Comparison of ENCODE assay signal across 28 cellular contexts in the genomic region with DNA sequence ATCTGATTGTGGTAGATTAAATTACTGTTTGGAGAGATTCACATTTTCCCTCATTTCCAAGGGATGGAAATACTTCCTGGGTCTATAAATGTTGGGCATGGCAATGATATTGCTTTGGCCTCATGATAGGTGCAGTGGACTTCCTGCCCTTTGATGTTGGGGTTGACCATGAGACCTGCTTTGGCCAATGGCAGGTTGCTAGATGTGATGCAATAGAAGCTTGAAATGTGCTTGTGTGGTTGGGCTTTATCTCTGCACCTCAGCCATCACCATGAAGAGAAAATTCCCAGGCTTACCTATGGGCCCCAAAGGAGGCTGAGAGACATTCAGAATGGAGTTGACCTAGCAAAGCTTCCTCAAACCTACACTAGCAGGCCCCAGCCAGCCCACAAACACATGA.
DNase-seq lines count a peak whose midpoint lies in the region; ATAC-seq, FAIRE-seq and TF ChIP-seq lines count a peak whose summit lies in the region.
"Had no signal": no experiment of that assay in that cellular context is flagged by ENCODE, and none has a peak within 500 bp of the region (broad histone marks: within the 10 kb centered on the region; RNA-seq: fewer than 3 reads in every experiment).

No MANE protein-coding gene starts in this region.

- H3K36me3 ChIP-seq in H1 (ENCODE audit: control insufficient read depth in 2 of 4, insufficient read depth in 4 of 4, low read length in 3 of 4) (no peaks in the 10 kb centered on the region), HepG2 (replicated peaks in 1 of 2; ENCODE audit: control insufficient read depth in 1 of 2, insufficient read depth in 2 of 2, low read length in 2 of 2) (peaks cover 0 to 7% of the 10 kb centered on the region in 2 experiments; a peak in 2 of 5 replicates), left lung (no peaks in the 10 kb centered on the region)
- H3K36me3 ChIP-seq: BE2C, BLaER1 had no signal

- no peak overlapping the region for H4K8ac ChIP-seq in H1 (ENCODE audit: extremely low read depth, insufficient read depth, low read length)

- ATAC-seq in HepG2 (no peak), left lung (no peak)
- no peak for ATAC-seq in activated naive CD4-positive, alpha-beta T cell treated with anti-CD3 and anti-CD28 coated beads, Interleukin-2, amount 50 U/mL, for 72 hours
- ATAC-seq: GM12878 had no signal

- H3K4me2 ChIP-seq in H1 (ENCODE audit: insufficient read depth in 1 of 2, low read depth in 2 of 2, low read length in 2 of 2) (no peak overlapping the region), HepG2 (ENCODE audit: low read depth, low read length) (no peak overlapping the region)
- H3K4me2 ChIP-seq: BLaER1 had no signal

- no peak overlapping the region for H3K56ac ChIP-seq in H1 (replicated peaks; ENCODE audit: insufficient read length, low read depth, low read length)

- H3K9me3 Mint-ChIP-seq in activated naive CD4-positive, alpha-beta T cell treated with anti-CD3 and anti-CD28 coated beads, Interleukin-2, amount 50 U/mL, for 72 hours: peaks cover 2 to 12% of the 10 kb centered on the region in 2 donors

- no peak overlapping the region for H3K27ac Mint-ChIP-seq in activated naive CD4-positive, alpha-beta T cell treated with anti-CD3 and anti-CD28 coated beads, Interleukin-2, amount 50 U/mL, for 72 hours
- H3K27ac Mint-ChIP-seq: CD14-positive monocyte; CD4-positive, alpha-beta memory T cell; CD4-positive, CD25-positive, alpha-beta regulatory T cell; CD8-positive, alpha-beta memory T cell had no signal

- POLR2A ChIA-PET in H1 (lab: Charles Lee; ENCODE audit: partially characterized antibody) (no interaction called here), HepG2 (lab: Yijun Ruan, JAX) (no interaction called here)

- in situ Hi-C loops in HepG2 (cut with HindIII; ENCODE audit: extremely low pct_ligation_motif_present, low pct_unique_long_range_greater_than_20kb): no loop called here

- no peak overlapping the region for H2BK5ac ChIP-seq in H1 (ENCODE audit: low read depth, low read length)

- no peaks in the 10 kb centered on the region for H3K4me1 ChIP-seq in H1 (replicated peaks in 1 of 4; ENCODE audit: control insufficient read depth in 3 of 4, insufficient read depth in 4 of 4, low read length in 3 of 4)
- H3K4me1 ChIP-seq in HepG2 (ENCODE audit: insufficient read depth, low read length): peaks cover 29% of the 10 kb centered on the region
- H3K4me1 ChIP-seq in left lung: no peaks in the 10 kb centered on the region
- H3K4me1 ChIP-seq: BE2C, BLaER1 had no signal

- no peak overlapping the region for H4K91ac ChIP-seq in H1 (replicated peaks; ENCODE audit: insufficient read length, low read length)

- TF ChIP-seq CTCF in VCaP (conservative IDR thresholded peaks at IDR 0.05) (no peak), H1 (IDR thresholded peaks at IDR 0.05; ENCODE audit: control extremely low read depth in 1 of 3, insufficient read depth in 1 of 3, low read depth in 1 of 3, low read length in 3 of 3) (no peak), HepG2 (CRISPR knock-in tag; IDR thresholded peaks at IDR 0.05) (no peak), left lung (IDR thresholded peaks at IDR 0.05) (no peak)

- no peak for DNase-seq in H1 (ENCODE audit: low read depth in 1 of 2, low spot score in 2 of 2)
- DNase-seq in HepG2 (ENCODE audit: low spot score): no peak
- DNase-seq in HuH-7 (ENCODE audit: low spot score): no peak
- DNase-seq in left lung: no peak
- no peak for DNase-seq in NCI-H226
- no peak for DNase-seq in activated naive CD4-positive, alpha-beta T cell treated with anti-CD3 and anti-CD28 coated beads, Interleukin-2, amount 50 U/mL, for 72 hours (ENCODE audit: low spot score in 2 of 2)
- DNase-seq: 8988T; ACHN; BE2C; C1 segment of cervical spinal cord; CD4-positive, alpha-beta memory T cell; CD4-positive, CD25-positive, alpha-beta regulatory T cell; CD8-positive, alpha-beta memory T cell; COR-L47; DMS 273 treated with DMSO at 0.1 percent for 48 hours; DMS153; DMS53; DMS79; DND-41; EL; GDM1 had no signal

- H2BK20ac ChIP-seq in H1 (ENCODE audit: low read length): no peak overlapping the region

- no peak for TF ChIP-seq POLR2A in H1 (IDR thresholded peaks at IDR 0.05; ENCODE audit: control extremely low read depth in 1 of 2, low read depth in 2 of 2, low read length in 2 of 2)
- TF ChIP-seq POLR2A in HepG2 (IDR thresholded peaks at IDR 0.05; ENCODE audit: insufficient read depth in 1 of 2, low read depth in 2 of 2, low read length in 2 of 2): no peak

- no peak overlapping the region for H3K4me3 ChIP-seq in H1 (ENCODE audit: extremely low read depth in 1 of 4, insufficient read depth in 2 of 4, low read depth in 3 of 4, low read length in 4 of 4)
- no peak overlapping the region for H3K4me3 ChIP-seq in HepG2 (replicated peaks in 1 of 3; ENCODE audit: insufficient read depth in 1 of 3, low read depth in 2 of 3, low read length in 3 of 3)
- H3K4me3 ChIP-seq in left lung: no peak overlapping the region
- H3K4me3 ChIP-seq: BLaER1, GM12878 had no signal

- no peak overlapping the region for H2AK5ac ChIP-seq in H1 (ENCODE audit: low read depth, low read length)

- H3K27ac ChIP-seq in VCaP (peak overlapping the region; percentile 63), H1 (ENCODE audit: low read depth, low read length) (no peak overlapping the region), HepG2 (ENCODE audit: extremely low read length, insufficient read depth, low read length) (no peak overlapping the region), left lung (no peak overlapping the region)
- H3K27ac ChIP-seq: BLaER1 had no signal

- no peak overlapping the region for H2BK120ac ChIP-seq in H1 (replicated peaks; ENCODE audit: low read depth, low read length)

- intact Hi-C loops in HepG2 (cut with micrococcal nuclease; ENCODE audit: unreplicated experiment): no loop called here
- intact Hi-C loops in left lung (cut with DNase I): no loop called here

- BruUV-seq in HepG2 (replicated peaks; lab: Mats Ljungman, UMichigan): no TSS peak

- TF ChIP-seq EP300 in H1 (IDR thresholded peaks at IDR 0.05; ENCODE audit: borderline replicate concordance in 1 of 2, low read depth in 2 of 2, low read length in 2 of 2) (no peak), HepG2 (IDR thresholded peaks at IDR 0.05; ENCODE audit: low read depth in 2 of 2, low read length in 2 of 2) (no peak), HepG2 (CRISPR knock-in tag; IDR thresholded peaks at IDR 0.05; ENCODE audit: borderline replicate concordance) (no peak)

- H3K27me3 ChIP-seq in H1 (replicated peaks in 1 of 4; ENCODE audit: control insufficient read depth in 3 of 4, extremely low read depth in 1 of 4, insufficient read depth in 3 of 4, low read length in 3 of 4) (no peaks in the 10 kb centered on the region), HepG2 (ENCODE audit: control insufficient read depth in 1 of 2, insufficient read depth in 2 of 2, low read length in 2 of 2) (no peaks in the 10 kb centered on the region), left lung (no peaks in the 10 kb centered on the region)
- H3K27me3 ChIP-seq: BE2C, BLaER1 had no signal

- H2AFZ ChIP-seq in H1 (ENCODE audit: low read length) (no peak overlapping the region), HepG2 (ENCODE audit: low read length) (no peak overlapping the region)

- no peak overlapping the region for H2BK15ac ChIP-seq in H1 (ENCODE audit: low read length)

- no peaks in the 10 kb centered on the region for H3K23me2 ChIP-seq in H1 (ENCODE audit: low read depth, low read length)

- FAIRE-seq in H1 (lab: Jason Lieb, UNC) (no peak), HepG2 (lab: Jason Lieb, UNC) (no peak)
- FAIRE-seq: A204.1, GM12878, GM12892, GM18507 had no signal

- H3K23ac ChIP-seq in H1 (ENCODE audit: insufficient read length): no peak overlapping the region

- H3K9me3 ChIP-seq in H1 (ENCODE audit: insufficient read depth in 2 of 2, low read depth in 1 of 2, low read length in 1 of 2) (no peaks in the 10 kb centered on the region), HepG2 (ENCODE audit: low read length) (no peaks in the 10 kb centered on the region), left lung (no peaks in the 10 kb centered on the region)
- H3K9me3 ChIP-seq: BE2C, BLaER1 had no signal

- no peaks in the 10 kb centered on the region for H3K79me2 ChIP-seq in H1 (ENCODE audit: control insufficient read depth in 1 of 2, insufficient read depth in 2 of 2, low read length in 2 of 2)
- no peaks in the 10 kb centered on the region for H3K79me2 ChIP-seq in HepG2 (ENCODE audit: insufficient read depth, low read length)

- H3K14ac ChIP-seq in H1 (ENCODE audit: insufficient read length): no peak overlapping the region

- no peak overlapping the region for H4K5ac ChIP-seq in H1 (ENCODE audit: insufficient read length, low read depth, low read length)

- no peak overlapping the region for H2BK12ac ChIP-seq in H1 (ENCODE audit: low read depth, low read length)

- no peak overlapping the region for H3K9ac ChIP-seq in H1 (replicated peaks in 1 of 4; ENCODE audit: extremely low read depth in 1 of 4, low read depth in 3 of 4, low read length in 3 of 4)
- H3K9ac ChIP-seq in HepG2 (ENCODE audit: insufficient read depth, low read depth, low read length): no peak overlapping the region
- H3K9ac ChIP-seq: BLaER1 had no signal

- no peak overlapping the region for H3K18ac ChIP-seq in H1 (ENCODE audit: extremely low read depth, low read length)

- H3K36me3 Mint-ChIP-seq in activated naive CD4-positive, alpha-beta T cell treated with anti-CD3 and anti-CD28 coated beads, Interleukin-2, amount 50 U/mL, for 72 hours: no peaks in the 10 kb centered on the region
- H3K36me3 Mint-ChIP-seq: CD14-positive monocyte; CD4-positive, alpha-beta memory T cell; CD4-positive, CD25-positive, alpha-beta regulatory T cell had no signal

- TF ChIP-seq RAD21 in H1 (IDR thresholded peaks at IDR 0.05 in 1 of 2, conservative IDR thresholded peaks at IDR 0.05 in 1 of 2; ENCODE audit: low read depth in 2 of 2, low read length in 2 of 2) (no peak), HepG2 (CRISPR knock-in tag; IDR thresholded peaks at IDR 0.05) (no peak)

- no peaks in the 10 kb centered on the region for H4K20me1 ChIP-seq in H1 (replicated peaks in 1 of 2; ENCODE audit: control insufficient read depth in 1 of 2, insufficient read depth in 2 of 2, low read length in 2 of 2)
- no peaks in the 10 kb centered on the region for H4K20me1 ChIP-seq in HepG2 (ENCODE audit: insufficient read depth, low read length)
- H4K20me1 ChIP-seq: BLaER1 had no signal

- H3K4ac ChIP-seq in H1 (replicated peaks; ENCODE audit: insufficient read length, low read depth, low read length): no peak overlapping the region

- CTCF ChIA-PET in H1 (lab: Charles Lee; ENCODE audit: partially characterized antibody) (interaction anchor here (1.1 to 1.6 kb wide), 2 partner anchors 38 to 196 kb away, joined by 3 to 8 read pairs; no protein-coding TSS in a partner anchor), HepG2 (lab: Yijun Ruan, JAX; ENCODE audit: low intra/inter-chr PET ratio, low total read pairs) (no interaction called here)

- H3K79me1 ChIP-seq in H1 (ENCODE audit: low read depth, low read length): no peaks in the 10 kb centered on the region

TF ChIP-seq in H1, 55 proteins besides CTCF, POLR2A, EP300 and RAD21:
- no peak for TF ChIP-seq HDAC6 (IDR thresholded peaks at IDR 0.05; ENCODE audit: low read depth, low read length)
- TF ChIP-seq CEBPB (IDR thresholded peaks at IDR 0.05; ENCODE audit: low read depth, low read length): 0 out of 2 replicates have a peak, but pooled peaks have one; percentile 12

TF ChIP-seq in HepG2, 621 proteins besides CTCF, POLR2A, EP300 and RAD21 (continues in another document):
- TF ChIP-seq CEBPB (IDR thresholded peaks at IDR 0.05; ENCODE audit: borderline replicate concordance, low read depth, low read length) (peak; percentile 79), NFYC (CRISPR knock-in tag; IDR thresholded peaks at IDR 0.05) (peak; percentile 35; the same call in 1 of the 2 replicates)
